18 cellular contexts compared by ENCODE assay signal in the genomic region with DNA sequence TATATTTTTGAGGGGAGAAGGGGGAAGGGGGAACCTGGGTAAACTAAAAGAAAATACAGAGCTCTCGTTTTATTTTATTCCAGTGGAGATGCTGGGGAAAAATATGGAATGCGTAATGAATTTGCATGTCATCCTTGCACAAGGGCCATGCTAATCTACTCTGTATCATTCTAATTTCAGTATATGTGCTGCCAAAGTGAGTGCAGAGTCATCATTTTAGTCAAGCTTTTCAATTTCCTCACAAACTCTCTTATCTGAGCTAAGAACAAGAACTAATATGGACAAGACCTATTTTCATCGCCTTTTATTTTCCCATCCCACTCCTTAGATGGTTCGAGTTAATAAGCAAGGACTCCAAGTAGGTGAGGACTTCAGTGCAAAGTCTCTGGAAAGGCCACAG. TPM values are rescaled to one million over a fixed set of nuclear protein-coding genes. Genes with fewer than 3 reads are reported as not detected.
DNase-seq lines count a peak whose midpoint lies in the region; ATAC-seq and TF ChIP-seq lines count a peak whose summit lies in the region.
"Had no signal": no experiment of that assay in that cellular context is flagged by ENCODE, and none has a peak within 500 bp of the region (broad histone marks: within the 10 kb centered on the region; RNA-seq: fewer than 3 reads in every experiment).

No MANE protein-coding gene starts in this region.

- WGBS in right cardiac atrium: 86% methylated on average over 4 of the region's 4 CpGs
- WGBS in sigmoid colon, 2 donors: 91 to 93% methylated on average over 4 of the region's 4 CpGs

- H3K4me1 ChIP-seq in right cardiac atrium (ENCODE audit: control insufficient read depth, insufficient read depth, low read length) (no peaks in the 10 kb centered on the region), sigmoid colon (no peaks in the 10 kb centered on the region)
- H3K4me1 ChIP-seq: Caco-2, SJCRH30 had no signal

- TF ChIP-seq CTCF in fibroblast of pulmonary artery (IDR thresholded peaks at IDR 0.05; ENCODE audit: low read length, missing control alignments) (no peak), sigmoid colon (IDR thresholded peaks at IDR 0.05) (no peak)

- ATAC-seq in right cardiac atrium (no peak), left cardiac atrium (no peak), left lobe of liver (no peak)

- TF ChIP-seq EP300 in sigmoid colon (IDR thresholded peaks at IDR 0.05): no peak

- peak overlapping the region; percentile 12 for H3K27ac ChIP-seq in right cardiac atrium (ENCODE audit: low read length)
- H3K27ac ChIP-seq in sigmoid colon: peak overlapping the region in 3 of 4 donors; percentile 39 to 45 (median 43)
- H3K27ac ChIP-seq: RWPE1, SJCRH30 had no signal

- no peaks in the 10 kb centered on the region for H3K36me3 ChIP-seq in sigmoid colon
- H3K36me3 ChIP-seq: SJCRH30 had no signal

- H3K27me3 ChIP-seq in right cardiac atrium (ENCODE audit: control insufficient read depth, insufficient read depth) (no peaks in the 10 kb centered on the region), sigmoid colon (no peaks in the 10 kb centered on the region)

- DNase-seq in right cardiac atrium: no peak
- DNase-seq in left cardiac atrium: no peak
- peak; percentile 11 for DNase-seq in fibroblast of pulmonary artery (ENCODE audit: low read depth)
- DNase-seq in sigmoid colon: no peak
- DNase-seq in left lobe of liver (ENCODE audit: low spot score): no peak
- no peak for DNase-seq in NCI-H2227 treated with DMSO at 0.1 percent for 48 hours (lab: John Stamatoyannopoulos, UW)
- no peak for DNase-seq in NK-92 treated with Interleukin-12 subunit alpha and Interleukin-12 subunit beta, amount 100 ng/mL, for 24 hours (lab: John Stamatoyannopoulos, UW)
- DNase-seq in DMS79 treated with DMSO at 0.1 percent for 48 hours (lab: John Stamatoyannopoulos, UW): no peak
- DNase-seq: Caco-2, HFFc6, NCI-H1417, NCI-H2029, NCI-H524 treated with DMSO at 0.1 percent for 48 hours, SJCRH30 had no signal

- intact Hi-C loops in right cardiac atrium (cut with DNase I): no loop called here
- intact Hi-C loops in left cardiac atrium (cut with DNase I): no loop called here
- intact Hi-C loops in sigmoid colon (cut with DNase I): no loop called here

- H3K4me3 ChIP-seq in right cardiac atrium (ENCODE audit: low read length) (no peak overlapping the region), fibroblast of pulmonary artery (replicated peaks; ENCODE audit: low read depth, low read length) (no peak overlapping the region), sigmoid colon (no peak overlapping the region)
- H3K4me3 ChIP-seq: SJCRH30 had no signal

- no peak for TF ChIP-seq POLR2A in sigmoid colon (IDR thresholded peaks at IDR 0.05)

- H3K9me3 ChIP-seq in right cardiac atrium (ENCODE audit: control insufficient read depth, low read length): no peaks in the 10 kb centered on the region
- no peaks in the 10 kb centered on the region for H3K9me3 ChIP-seq in sigmoid colon
- H3K9me3 ChIP-seq: Caco-2, SJCRH30 had no signal

RNA-seq across cellular contexts. Expression of a gene that starts 13.2 kb away (rescaled TPM):
- total RNA-seq in right cardiac atrium: 10 to 100 TPM in 1 of 4 donors, 1 to 10 TPM in 3; 5.4 to 10.9 (median 9.9) TPM
- 2.0 TPM for polyA plus RNA-seq in right cardiac atrium
- 1 to 10 TPM; 5.5 to 6.6 TPM for total RNA-seq in left cardiac atrium
- 10 to 100 TPM in 2 of 4 donors, 1 to 10 TPM in 2; 3.0 to 12.8 (median 10.4) TPM for total RNA-seq in sigmoid colon
- 10 to 100 TPM in 1 of 3 donors, 1 to 10 TPM in 2; 3.0 to 20.6 (median 5.4) TPM for polyA plus RNA-seq in sigmoid colon
- total RNA-seq in left lobe of liver: 3.0 TPM
- total RNA-seq: A172, Caco-2, H4, HFFc6, LHCN-M2, SJCRH30 had no signal

RNA-seq across cellular contexts. Expression of a gene that starts 13.2 kb away (rescaled TPM):
- 1 to 10 TPM in 3 of 4 donors, under 1 TPM in 1; 0.82 to 9.5 (median 3.7) TPM for total RNA-seq in right cardiac atrium
- polyA plus RNA-seq in right cardiac atrium: 2.1 TPM
- total RNA-seq in left cardiac atrium: 1 to 10 TPM; 2.0 to 4.0 TPM
- total RNA-seq in sigmoid colon: 1 to 10 TPM; 1.9 to 7.5 (median 5.1) TPM
- 10 to 100 TPM in 1 of 3 donors, 1 to 10 TPM in 2; 3.4 to 29.8 (median 6.6) TPM for polyA plus RNA-seq in sigmoid colon
- total RNA-seq in left lobe of liver: 7.8 TPM
- total RNA-seq: A172, H4, HFFc6, LHCN-M2, SJCRH30 had no signal

RNA-seq across cellular contexts. Expression of a gene that starts 16.4 kb away (rescaled TPM):
- 10 to 100 TPM; 13.0 to 28.1 (median 18.0) TPM for total RNA-seq in right cardiac atrium
- polyA plus RNA-seq in right cardiac atrium: 13.5 TPM
- total RNA-seq in left cardiac atrium: 10 to 100 TPM; 17.2 to 22.5 TPM
- total RNA-seq in sigmoid colon: 10 to 100 TPM; 15.7 to 31.0 (median 21.5) TPM
- polyA plus RNA-seq in sigmoid colon: 10 to 100 TPM; 22.8 to 27.0 (median 24.3) TPM
- total RNA-seq in left lobe of liver: 6.8 TPM
- total RNA-seq: A172, H4 had no signal

RNA-seq across cellular contexts. Expression of a gene that starts 41.0 kb away (rescaled TPM):
- total RNA-seq in right cardiac atrium: 100 to 1,000 TPM; 433 to 505 (median 493) TPM
- 918 TPM for polyA plus RNA-seq in right cardiac atrium
- 100 to 1,000 TPM; 458 to 551 TPM for total RNA-seq in left cardiac atrium
- total RNA-seq in sigmoid colon: 100 to 1,000 TPM; 157 to 217 (median 196) TPM
- polyA plus RNA-seq in sigmoid colon: 100 to 1,000 TPM; 515 to 849 (median 620) TPM
- 130 TPM for total RNA-seq in left lobe of liver

RNA-seq across cellular contexts. Expression of a gene that starts 41.2 kb away (rescaled TPM):
- total RNA-seq in right cardiac atrium (10 to 100 TPM; 24.1 to 29.2 (median 27.9) TPM), left cardiac atrium (10 to 100 TPM; 22.9 to 31.9 TPM), sigmoid colon (10 to 100 TPM; 16.3 to 23.8 (median 20.1) TPM), left lobe of liver (15.7 TPM)
- polyA plus RNA-seq in right cardiac atrium (28.2 TPM), sigmoid colon (10 to 100 TPM; 13.8 to 29.5 (median 15.5) TPM)
